ENCODE assay signal across 10 cellular contexts in the genomic region with DNA sequence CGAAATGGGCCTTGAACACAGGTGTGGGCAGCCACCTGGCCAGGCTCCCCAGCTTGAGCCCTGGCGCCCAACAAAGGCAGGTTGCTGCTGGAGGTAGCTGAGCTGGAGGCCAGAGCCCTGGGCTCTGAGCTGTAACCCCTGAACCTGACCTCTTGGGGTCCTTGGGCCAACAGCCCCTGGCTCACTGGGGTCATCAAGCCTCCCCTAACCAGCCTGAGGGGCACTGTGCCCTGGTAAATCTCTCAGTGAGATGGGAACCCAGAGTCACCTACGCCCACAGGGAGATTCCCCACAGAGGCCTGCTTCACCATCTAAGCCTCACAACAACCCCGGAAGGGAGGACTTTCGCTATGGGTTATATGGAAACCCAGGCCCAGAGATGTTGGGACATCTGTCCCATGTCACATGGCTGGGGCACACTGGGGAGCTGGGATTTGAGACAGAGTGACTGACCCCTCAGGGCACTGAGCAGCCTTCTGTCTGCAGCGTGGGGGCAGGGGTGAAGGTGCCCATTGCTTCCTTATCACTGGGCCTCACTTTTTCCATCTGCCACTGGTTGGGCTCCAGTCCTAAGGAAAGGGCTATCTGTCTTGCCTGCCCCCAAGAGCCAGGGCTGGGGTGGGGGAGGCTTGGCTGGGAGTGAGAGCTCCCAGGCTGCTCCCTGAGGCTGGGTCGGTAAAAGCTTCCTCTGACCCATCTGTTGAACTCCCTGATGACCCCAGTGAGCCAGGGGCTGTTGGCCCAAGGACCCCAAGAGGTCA. TPM values are rescaled to one million over a fixed set of nuclear protein-coding genes. Genes with fewer than 3 reads are reported as not detected.
DNase-seq lines count a peak whose midpoint lies in the region; ATAC-seq, FAIRE-seq and TF ChIP-seq lines count a peak whose summit lies in the region.
"Had no signal": no experiment of that assay in that cellular context is flagged by ENCODE, and none has a peak within 500 bp of the region (broad histone marks: within the 10 kb centered on the region; RNA-seq: fewer than 3 reads in every experiment).

No MANE protein-coding gene starts in this region.

- no peak for TF ChIP-seq CTCF in GM12865 (IDR thresholded peaks at IDR 0.05; ENCODE audit: insufficient read depth, low read depth, low read length, missing control alignments)
- no peak for TF ChIP-seq CTCF in GM12878 (IDR thresholded peaks at IDR 0.05 in 2 of 3, conservative IDR thresholded peaks at IDR 0.05 in 1 of 3; ENCODE audit: control insufficient read depth in 2 of 3, extremely low read depth in 1 of 3, insufficient read depth in 1 of 3, low read depth in 3 of 3, low read length in 3 of 3)

- SMC1A ChIA-PET in GM12878 (lab: Charles Lee; ENCODE audit: uncharacterized antibody, unreplicated experiment), result interaction anchor here (0.5 to 12.7 kb wide), 9 partner anchors 7 to 57 kb away, joined by 3 to 123 read pairs (median 11); no protein-coding TSS in a partner anchor

- RAD21 ChIA-PET in GM12878 (lab: Charles Lee; ENCODE audit: unreplicated experiment), result interaction anchor here (0.9 to 8.5 kb wide), 8 partner anchors 7 to 73 kb away, joined by 3 to 93 read pairs (median 23); no protein-coding TSS in a partner anchor

- CTCF ChIA-PET in T-cell (lab: Charles Lee), result interaction anchor here in 1 of 2 donors (0.6 kb wide), 2 partner anchors 30 to 405 kb away, joined by 7 to 8 read pairs; no protein-coding TSS in a partner anchor
- CTCF ChIA-PET in GM12878 (lab: Yijun Ruan, JAX), result interaction anchor here (0.9 to 7.8 kb wide), 6 partner anchors 10 to 403 kb away, joined by 4 to 56 read pairs (median 6); no protein-coding TSS in a partner anchor

- ATAC-seq in T-cell (replicated peaks in 1 of 4) (no peak), GM12878 (peak; percentile 11), GM19455 (IDR thresholded peaks at IDR 0.05; ENCODE audit: unreplicated experiment) (no peak), GM21423 (IDR thresholded peaks at IDR 0.05; ENCODE audit: unreplicated experiment) (no peak)

- peak; percentile 79 for DNase-seq in GM12865 (ENCODE audit: low read depth)
- DNase-seq in T-cell, result peak in 28 of 34 experiments; percentile 23 to 60 (median 42)
- no peak for DNase-seq in GM12878 (ENCODE audit: low read depth, low spot score)
- DNase-seq in stimulated activated CD4-positive, alpha-beta T cell treated with anti-CD3 and anti-CD28 coated beads, Interleukin-2, amount 100 ng/mL, for 24 hours, result peak; percentile 58
- DNase-seq in NOMO-1 treated with DMSO at 0.1 percent for 48 hours (lab: John Stamatoyannopoulos, UW; ENCODE audit: unreplicated experiment), result no peak
- no peak for DNase-seq in NCI-H345 treated with DMSO at 0.1 percent for 48 hours (lab: John Stamatoyannopoulos, UW; ENCODE audit: unreplicated experiment)
- DNase-seq: SW 1271 had no signal

- H3K9ac ChIP-seq in GM12878 (ENCODE audit: control insufficient read depth, insufficient read depth, low read length), result peak overlapping the region; percentile 93

- H3K4me2 ChIP-seq in GM12878 (ENCODE audit: control insufficient read depth, insufficient read depth), result peak overlapping the region; percentile 93

- peak overlapping the region; percentile 56 for H3K4me3 ChIP-seq in GM12865 (ENCODE audit: low read depth, low read length)
- H3K4me3 ChIP-seq in GM12878, result peak overlapping the region; percentile 70; the same call in 1 of the 2 replicates

- no peaks in the 10 kb centered on the region for H4K20me1 ChIP-seq in GM12878 (ENCODE audit: control insufficient read depth, insufficient read depth)

- peak overlapping the region; percentile 80 to 89 (median 82) for H3K4me3 Mint-ChIP-seq in T-cell

- TF ChIP-seq POLR2A in GM12878 (IDR thresholded peaks at IDR 0.05; ENCODE audit: low read depth, low read length), result no peak

- peaks cover 68 to 77% (median 71%) of the 10 kb centered on the region in 3 donors for H3K4me1 Mint-ChIP-seq in T-cell

- peaks cover 0 to 2% of the 10 kb centered on the region in 2 experiments; a peak in 1 of 4 replicates for H3K36me3 ChIP-seq in GM12878 (ENCODE audit: control insufficient read depth in 2 of 2, insufficient read depth in 2 of 2, low read length in 1 of 2)

- H2AFZ ChIP-seq in GM12878 (ENCODE audit: control insufficient read depth, low read depth, low read length), result no peak overlapping the region

- no peaks in the 10 kb centered on the region for H3K9me3 ChIP-seq in GM12878 (replicated peaks; ENCODE audit: control insufficient read depth, insufficient read depth, low read length)

- 12% methylated on average over 7 of the region's 7 CpGs for WGBS in GM12878 (ENCODE audit: insufficient coverage, insufficient replicate concordance, low lambda C conversion rate, missing lambda C conversion rate)

- H3K27ac ChIP-seq in GM12878 (ENCODE audit: control insufficient read depth, insufficient read depth), result peak overlapping the region; percentile 99

- H3K36me3 Mint-ChIP-seq in T-cell, result no peaks in the 10 kb centered on the region

- peak overlapping the region; percentile 99 for H3K27ac Mint-ChIP-seq in T-cell

- no TSS peak for BruUV-seq in GM12878 (replicated peaks; lab: Mats Ljungman, UMichigan)

- peaks cover 94% of the 10 kb centered on the region for H3K79me2 ChIP-seq in GM12878 (ENCODE audit: control insufficient read depth, insufficient read depth, low read length)

- H3K4me1 ChIP-seq in GM12878 (ENCODE audit: control insufficient read depth, insufficient read depth, low read length), result peaks cover 96% of the 10 kb centered on the region

- no peaks in the 10 kb centered on the region for H3K9me3 Mint-ChIP-seq in T-cell

- no peak for FAIRE-seq in GM12878 (lab: Jason Lieb, UNC)
- FAIRE-seq: colon had no signal

- TF ChIP-seq RAD21 in GM12878 (IDR thresholded peaks at IDR 0.05; ENCODE audit: insufficient read depth, low read depth, low read length), result no peak

- POLR2A ChIA-PET in T-cell (lab: Charles Lee) (interaction anchor here (0.6 to 1.4 kb wide), 2 partner anchors 43 to 436 kb away, joined by 3 to 4 read pairs; no protein-coding TSS in a partner anchor), GM12878 (lab: Charles Lee) (interaction anchor here (0.9 to 11.5 kb wide), 7 partner anchors 7 to 57 kb away, joined by 3 to 170 read pairs (median 13); no protein-coding TSS in a partner anchor)

- intact Hi-C loops in GM12878 (cut with micrococcal nuclease; ENCODE audit: unreplicated experiment), result loop anchor here (1.0 to 10.0 kb wide), 5 partner anchors 19 to 441 kb away; no protein-coding TSS in a partner anchor

- TF ChIP-seq EP300 in GM12878 (IDR thresholded peaks at IDR 0.05; ENCODE audit: borderline replicate concordance in 1 of 2, control insufficient read depth in 1 of 2, low read depth in 2 of 2, low read length in 2 of 2), result no peak

- no peaks in the 10 kb centered on the region for H3K27me3 Mint-ChIP-seq in T-cell

- H3K27me3 ChIP-seq in GM12878 (replicated peaks in 1 of 2; ENCODE audit: control insufficient read depth in 2 of 2, insufficient read depth in 2 of 2, low read length in 1 of 2), result no peaks in the 10 kb centered on the region

- in situ Hi-C loops in GM12878 (cut with MboI), result no loop called here

TF ChIP-seq in GM12878, 131 proteins besides CTCF, POLR2A, EP300 and RAD21 (continues in another document):
- TF ChIP-seq MEF2B (IDR thresholded peaks at IDR 0.05; ENCODE audit: partially characterized antibody, poor library complexity, severe bottlenecking) (peak; percentile 66), IRF4 (IDR thresholded peaks at IDR 0.05; ENCODE audit: low read depth, low read length) (no peak), WRNIP1 (IDR thresholded peaks at IDR 0.05; ENCODE audit: borderline replicate concordance, low read depth, low read length) (no peak), NBN (IDR thresholded peaks at IDR 0.05) (0 out of 2 replicates have a peak, but pooled peaks have one; percentile 17), MTA2 (IDR thresholded peaks at IDR 0.05; ENCODE audit: low read depth) (peak; percentile 22), BHLHE40 (IDR thresholded peaks at IDR 0.05; ENCODE audit: borderline replicate concordance in 1 of 2, low read depth in 2 of 2, low read length in 1 of 2) (peak in 1 of 2 experiments; percentile 27; a peak in 1 of 4 replicates), BACH1 (IDR thresholded peaks at IDR 0.05; ENCODE audit: borderline replicate concordance) (0 out of 2 replicates have a peak, but pooled peaks have one; percentile 14), NR2F1 (conservative IDR thresholded peaks at IDR 0.05) (peak; percentile 55; the same call in 1 of the 2 replicates), IKZF1 (conservative IDR thresholded peaks at IDR 0.05) (peak; percentile 73)
- TF ChIP-seq, protein P1, sequence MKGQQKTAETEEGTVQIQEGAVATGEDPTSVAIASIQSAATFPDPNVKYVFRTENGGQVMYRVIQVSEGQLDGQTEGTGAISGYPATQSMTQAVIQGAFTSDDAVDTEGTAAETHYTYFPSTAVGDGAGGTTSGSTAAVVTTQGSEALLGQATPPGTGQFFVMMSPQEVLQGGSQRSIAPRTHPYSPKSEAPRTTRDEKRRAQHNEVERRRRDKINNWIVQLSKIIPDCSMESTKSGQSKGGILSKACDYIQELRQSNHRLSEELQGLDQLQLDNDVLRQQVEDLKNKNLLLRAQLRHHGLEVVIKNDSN (IDR thresholded peaks at IDR 0.05; ENCODE audit: borderline replicate concordance, extremely low read length, insufficient read depth, low read depth, low read length), result no peak
- TF ChIP-seq, protein P2, sequence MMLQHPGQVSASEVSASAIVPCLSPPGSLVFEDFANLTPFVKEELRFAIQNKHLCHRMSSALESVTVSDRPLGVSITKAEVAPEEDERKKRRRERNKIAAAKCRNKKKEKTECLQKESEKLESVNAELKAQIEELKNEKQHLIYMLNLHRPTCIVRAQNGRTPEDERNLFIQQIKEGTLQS (IDR thresholded peaks at IDR 0.05; ENCODE audit: borderline replicate concordance, extremely low read depth, low read depth, low read length), result no peak

RNA-seq across cellular contexts. Expression of a gene that starts 59.1 kb away (rescaled TPM):
- total RNA-seq in T-cell (100 to 1,000 TPM in 1 of 5 donors, 10 to 100 TPM in 4; 73.7 to 113 (median 86.9) TPM), GM12878 (2014; rRNA removed) (13.8 and 16.3 TPM in 2 replicates), GM12878 (2014; rRNA removed; fragmentation: Illumina TruSeq; extraction: Trizol) (6.4 TPM in 2 replicates), GM12878 (2021) (48.6 and 55.2 TPM in 2 replicates)
- 241 and 274 TPM in 2 replicates for total RNA-seq in GM12878 (2013; cell fraction: nucleolus; rRNA removed)
- polyA plus RNA-seq in GM12878 (2011; ENCODE audit: low read depth), result 8.1 TPM
- polyA plus RNA-seq in GM12878 (2011; rRNA removed) (4.2 and 6.7 TPM in 2 replicates), GM12878 (2014; fragmentation: Illumina TruSeq; extraction: Trizol) (10.2 and 15.1 TPM in 2 replicates), GM12878 (2014; fragmentation: Nextera tagmentation; extraction: Ambion mirVana) (1 to 10 TPM in 1 of 2 experiments, under 1 TPM in 1; 0.92 to 2.0 TPM), GM12878 (2014; rRNA removed) (17.9 and 23.3 TPM in 2 replicates), GM12878 (2016; fragmentation: Nextera tagmentation; extraction: Ambion mirVana) (1 to 10 TPM; 8.1 to 9.0 TPM)
- 6.3 and 8.5 TPM in 2 replicates for polyA plus RNA-seq in GM12878 (2011; cell fraction: cytosol; rRNA removed)
- polyA plus RNA-seq in GM12878 (2011; cell fraction: nucleus; rRNA removed), result 45.6 and 48.9 TPM in 2 replicates
- 17.9 and 26.7 TPM in 2 replicates for polyA plus RNA-seq in GM12878 (2012)
- 14.2 and 22.2 TPM in 2 replicates for polyA minus RNA-seq in GM12878 (2011; rRNA and poly(A)+ RNA removed)
- 11.4 and 16.2 TPM in 2 replicates for polyA minus RNA-seq in GM12878 (2011; cell fraction: cytosol; rRNA and poly(A)+ RNA removed)
- 53.2 and 58.7 TPM in 2 replicates for polyA minus RNA-seq in GM12878 (2011; cell fraction: nucleus; rRNA and poly(A)+ RNA removed)

Comparison
In these comparisons a context has a peak if more than half of its experiments do, and no peak if none do; other contexts are left out.
1. DNase-seq: peak in GM12865 (single experiment), T-cell (28 of 34) and stimulated activated CD4-positive, alpha-beta T cell treated with anti-CD3 and anti-CD28 coated beads, Interleukin-2, amount 100 ng/mL, for 24 hours (2 of 2); none in GM12878 (single experiment), NOMO-1 treated with DMSO at 0.1 percent for 48 hours (single experiment) and NCI-H345 treated with DMSO at 0.1 percent for 48 hours (single experiment).